ENCODE assay signal across 10 cellular contexts in genomic region chr10:33095867-33096479, GRCh38.
DNase-seq lines count a peak whose midpoint lies in the region; ATAC-seq and TF ChIP-seq lines count a peak whose summit lies in the region.
"Had no signal": no experiment of that assay in that cellular context is flagged by ENCODE, and none has a peak within 500 bp of the region (broad histone marks: within the 10 kb centered on the region; RNA-seq: fewer than 3 reads in every experiment).

No MANE protein-coding gene starts in this region.

- no peak overlapping the region for H3K27ac ChIP-seq in MM.1S (ENCODE audit: low read length)
- H3K27ac ChIP-seq in foreskin keratinocyte: no peak overlapping the region
- H3K27ac ChIP-seq: psoas muscle, VCaP had no signal

- H3K4me3 ChIP-seq in GM08714 (ENCODE audit: low read length) (peak overlapping the region; percentile 41; the same call in 1 of the 2 replicates), MM.1S (ENCODE audit: low read length) (0 out of 2 replicates have a peak overlapping the region, but pooled peaks have one; percentile 16)
- H3K4me3 ChIP-seq: psoas muscle had no signal

- no peaks in the 10 kb centered on the region for H3K79me2 ChIP-seq in MM.1S (ENCODE audit: low read length)

- no peaks in the 10 kb centered on the region for H3K36me3 ChIP-seq in MM.1S (replicated peaks; ENCODE audit: insufficient read depth, low read length)

- H3K27me3 ChIP-seq in MM.1S (replicated peaks; ENCODE audit: insufficient read depth, low read length) (no peaks in the 10 kb centered on the region), foreskin keratinocyte (no peaks in the 10 kb centered on the region)

- DNase-seq in MM.1S: no peak
- no peak for DNase-seq in mucosa of gallbladder (ENCODE audit: low spot score)
- DNase-seq in NCI-H510A (lab: John Stamatoyannopoulos, UW): no peak
- no peak for DNase-seq in activated T-cell treated with anti-CD3 and anti-CD28 coated beads, Interleukin-2, amount 50 U/mL, for 1 hour
- no peak for DNase-seq in foreskin keratinocyte
- DNase-seq: psoas muscle had no signal

- H3K4me1 ChIP-seq in MM.1S (ENCODE audit: low read length) (peaks cover 14% of the 10 kb centered on the region), foreskin keratinocyte (peaks cover 15% of the 10 kb centered on the region)
- H3K4me1 ChIP-seq: psoas muscle had no signal

- H3K9ac ChIP-seq in MM.1S (ENCODE audit: low read length): no peak overlapping the region

- H4K20me1 ChIP-seq in MM.1S (ENCODE audit: insufficient read depth, low read length): no peaks in the 10 kb centered on the region

- H3K4me2 ChIP-seq in MM.1S (ENCODE audit: low read depth, low read length): peak overlapping the region; percentile 45; the same call in 1 of the 2 replicates

- no peak for TF ChIP-seq CTCF in MM.1S (IDR thresholded peaks at IDR 0.05; ENCODE audit: low read length)
- TF ChIP-seq CTCF in foreskin keratinocyte (conservative IDR thresholded peaks at IDR 0.05): no peak

- H2AFZ ChIP-seq in MM.1S (ENCODE audit: low read length): no peak overlapping the region

- no peaks in the 10 kb centered on the region for H3F3A ChIP-seq in MM.1S (ENCODE audit: insufficient read depth, low read length)

- ATAC-seq in GM19438 (IDR thresholded peaks at IDR 0.05; ENCODE audit: low read depth, unreplicated experiment) (peak; percentile 79), HG02938 (IDR thresholded peaks at IDR 0.05; ENCODE audit: unreplicated experiment) (peak; percentile 75), foreskin keratinocyte (no peak)
- ATAC-seq: psoas muscle had no signal

- H3K9me2 ChIP-seq in MM.1S (replicated peaks; ENCODE audit: insufficient read depth, low read length): no peaks in the 10 kb centered on the region

- H3K9me3 ChIP-seq in MM.1S (replicated peaks; ENCODE audit: insufficient read depth, low read length): no peaks in the 10 kb centered on the region
- H3K9me3 ChIP-seq: psoas muscle had no signal
